Comparison of ENCODE assay signal across 33 cellular contexts in the genomic region with DNA sequence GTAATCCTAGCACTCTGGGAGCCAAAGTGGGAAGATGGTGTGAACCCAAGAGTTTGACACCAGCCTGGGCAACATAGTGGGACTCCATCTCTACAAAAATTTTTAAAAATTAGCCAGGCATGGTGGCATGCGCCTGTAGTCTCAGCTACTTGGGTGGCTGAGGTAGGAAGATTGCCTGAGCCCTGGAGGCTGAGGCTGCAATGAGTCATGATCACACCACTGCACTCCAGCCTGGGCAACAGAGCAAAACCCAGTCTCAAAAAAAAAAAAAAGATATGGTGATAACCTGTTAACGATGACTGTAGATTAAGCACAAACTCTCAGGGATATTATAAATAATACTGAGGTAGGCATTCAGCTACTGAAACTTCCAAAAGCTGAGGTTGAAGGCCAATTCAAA.
DNase-seq lines count a peak whose midpoint lies in the region; ATAC-seq, FAIRE-seq and TF ChIP-seq lines count a peak whose summit lies in the region.
"Had no signal": no experiment of that assay in that cellular context is flagged by ENCODE, and none has a peak within 500 bp of the region (broad histone marks: within the 10 kb centered on the region; RNA-seq: fewer than 3 reads in every experiment).

No MANE protein-coding gene starts in this region.

- H3K36me3 Mint-ChIP-seq in T-helper 17 cell (ENCODE audit: low read depth) (no peaks in the 10 kb centered on the region), type B pancreatic cell (no peaks in the 10 kb centered on the region)
- H3K36me3 Mint-ChIP-seq: natural killer cell treated with Interleukin-12 subunit alpha and Interleukin-12 subunit beta and Interleukin-15 and Interleukin-18, amount 100 ng/mL, for 72 hours; WTC11 had no signal

- CTCF ChIA-PET in GM12878 (lab: Yijun Ruan, JAX): no interaction called here

- POLR2A ChIA-PET in GM12878 (lab: Charles Lee): interaction anchor here (0.6 kb wide), 1 partner anchor 152 kb away, joined by 3 read pairs; no protein-coding TSS in a partner anchor

- intact Hi-C loops in GM12878 (cut with micrococcal nuclease; ENCODE audit: unreplicated experiment) (no loop called here), posterior cingulate gyrus (cut with DNase I) (no loop called here)

- no peaks in the 10 kb centered on the region for H3K79me2 ChIP-seq in GM12878 (ENCODE audit: control insufficient read depth, insufficient read depth, low read length)
- H3K79me2 ChIP-seq: hepatocyte had no signal

- in situ Hi-C loops in GM12878 (cut with MboI): no loop called here

- H3K4me1 Mint-ChIP-seq in T-helper 17 cell (no peaks in the 10 kb centered on the region), type B pancreatic cell (ENCODE audit: unreplicated experiment) (no peaks in the 10 kb centered on the region)
- H3K4me1 Mint-ChIP-seq: activated T-helper 17 cell treated with anti-CD3 and anti-CD28 coated beads, Interleukin-2, amount 50 U/mL, for 72 hours; immature natural killer cell had no signal

- H3K9me3 ChIP-seq in GM12878 (replicated peaks; ENCODE audit: control insufficient read depth, insufficient read depth, low read length) (no peaks in the 10 kb centered on the region), T-helper 17 cell (ENCODE audit: control insufficient read depth, low read length, poor library complexity, severe bottlenecking) (no peaks in the 10 kb centered on the region)
- H3K9me3 ChIP-seq: Caco-2, ovary, vagina had no signal

- no peak for TF ChIP-seq RAD21 in GM12878 (IDR thresholded peaks at IDR 0.05; ENCODE audit: insufficient read depth, low read depth, low read length)

- DNase-seq in EH (ENCODE audit: low read depth): peak; percentile 13
- DNase-seq in NCI-H226: peak; percentile 51
- no peak for DNase-seq in GM12878 (ENCODE audit: low read depth, low spot score)
- DNase-seq in islet precursor cell: peak; percentile 68
- DNase-seq in posterior cingulate gyrus: no peak
- no peak for DNase-seq in T-helper 17 cell
- no peak for DNase-seq in type B pancreatic cell (ENCODE audit: extremely low spot score, unreplicated experiment)
- no peak for DNase-seq in NCI-H2227 treated with DMSO at 0.1 percent for 48 hours (lab: John Stamatoyannopoulos, UW)
- DNase-seq: activated CD4-positive, alpha-beta T cell treated with anti-CD3 and anti-CD28 coated beads, Interleukin-2, amount 50 U/mL, for 48 hours; activated CD8-positive, alpha-beta memory T cell treated with anti-CD3 and anti-CD28 coated beads, Interleukin-2, amount 50 U/mL, for 48 hours; Caco-2; cerebellar nuclear complex; DND-41; immature natural killer cell; KBM-7; midbrain; NCI-H146; NCI-H2171; NCI-H526; ovary; right cardiac atrium; stimulated activated CD4-positive, alpha-beta T cell treated with anti-CD3 and anti-CD28 coated beads, Interleukin-4, amount 100 ng/mL, for 1 hour; stimulated activated naive B cell treated with anti-CD40 and anti-IgM and Interleukin-4, amounts not matched to agents 10 μg/mL and 1 μg/mL and 100 μg/mL, for 72 hours; T-helper 9 cell had no signal

- H3K9me3 Mint-ChIP-seq in type B pancreatic cell: peaks cover 9% of the 10 kb centered on the region
- H3K9me3 Mint-ChIP-seq: natural killer cell treated with Interleukin-12 subunit alpha and Interleukin-12 subunit beta and Interleukin-15 and Interleukin-18, amount 100 ng/mL, for 72 hours; WTC11 had no signal

- H2AFZ ChIP-seq in GM12878 (ENCODE audit: control insufficient read depth, low read depth, low read length): no peak overlapping the region
- H2AFZ ChIP-seq: hepatocyte had no signal

- no peak overlapping the region for H3K27ac ChIP-seq in GM12878 (ENCODE audit: control insufficient read depth, insufficient read depth)
- H3K27ac ChIP-seq: BLaER1 treated with 17β-estradiol and CSF1 and Interleukin-3, amounts not matched to agents 10 nM and 100 nM; hepatocyte; ovary; vagina had no signal

- RAD21 ChIA-PET in GM12878 (lab: Charles Lee; ENCODE audit: unreplicated experiment): no interaction called here

- H3K36me3 ChIP-seq in GM12878 (ENCODE audit: control insufficient read depth in 2 of 2, insufficient read depth in 2 of 2, low read length in 1 of 2): no peaks in the 10 kb centered on the region
- H3K36me3 ChIP-seq: BLaER1 treated with 17β-estradiol and CSF1 and Interleukin-3, amounts not matched to agents 10 nM and 100 nM; ovary; vagina had no signal

- H3K4me2 ChIP-seq in GM12878 (ENCODE audit: control insufficient read depth, insufficient read depth): no peak overlapping the region
- H3K4me2 ChIP-seq: BLaER1 treated with 17β-estradiol and CSF1 and Interleukin-3, amounts not matched to agents 10 nM and 100 nM; hepatocyte had no signal

- H3K27me3 ChIP-seq in GM12878 (replicated peaks in 1 of 2; ENCODE audit: control insufficient read depth in 2 of 2, insufficient read depth in 2 of 2, low read length in 1 of 2): no peaks in the 10 kb centered on the region; a peak in 1 of 4 replicates
- H3K27me3 ChIP-seq: BLaER1 treated with 17β-estradiol and CSF1 and Interleukin-3, amounts not matched to agents 10 nM and 100 nM; hepatocyte; ovary; vagina had no signal

- no peak overlapping the region for H3K9ac ChIP-seq in GM12878 (ENCODE audit: control insufficient read depth, insufficient read depth, low read length)
- H3K9ac ChIP-seq: BLaER1 treated with 17β-estradiol and CSF1 and Interleukin-3, amounts not matched to agents 10 nM and 100 nM had no signal

- WGBS in GM12878 (ENCODE audit: insufficient coverage, insufficient replicate concordance, low lambda C conversion rate, missing lambda C conversion rate): 17% methylated on average over 2 of the region's 2 CpGs

- no TSS peak for BruUV-seq in GM12878 (replicated peaks; lab: Mats Ljungman, UMichigan)

- H3K27ac Mint-ChIP-seq in T-helper 17 cell (no peak overlapping the region), type B pancreatic cell (no peak overlapping the region)
- H3K27ac Mint-ChIP-seq: activated naive CD4-positive, alpha-beta T cell treated with anti-CD3 and anti-CD28 coated beads, Interleukin-2, amount 50 U/mL, for 72 hours; activated T-helper 17 cell treated with anti-CD3 and anti-CD28 coated beads, Interleukin-2, amount 50 U/mL, for 72 hours; immature natural killer cell; natural killer cell treated with Interleukin-12 subunit alpha and Interleukin-12 subunit beta and Interleukin-15 and Interleukin-18, amount 100 ng/mL, for 72 hours; stimulated activated naive B cell treated with anti-CD40 and anti-IgM and Interleukin-4, amounts not matched to agents 10 μg/mL and 1 μg/mL and 100 μg/mL, for 72 hours; WTC11 had no signal

- ATAC-seq in GM12878 (peak; percentile 54; the same call in 2 of the 3 replicates), T-helper 17 cell (no peak)
- ATAC-seq: activated naive CD4-positive, alpha-beta T cell treated with anti-CD3 and anti-CD28 coated beads, Interleukin-2, amount 50 U/mL, for 72 hours; activated T-helper 17 cell treated with anti-CD3 and anti-CD28 coated beads, Interleukin-2, amount 50 U/mL, for 72 hours; right cardiac atrium had no signal

- FAIRE-seq in GM12878 (lab: Jason Lieb, UNC): no peak
- FAIRE-seq: astrocyte, GM19239 had no signal

- no peaks in the 10 kb centered on the region for H3K4me1 ChIP-seq in GM12878 (ENCODE audit: control insufficient read depth, insufficient read depth, low read length)
- H3K4me1 ChIP-seq: BLaER1 treated with 17β-estradiol and CSF1 and Interleukin-3, amounts not matched to agents 10 nM and 100 nM; Caco-2; vagina had no signal

- no peak for TF ChIP-seq EP300 in GM12878 (IDR thresholded peaks at IDR 0.05; ENCODE audit: borderline replicate concordance in 1 of 2, control insufficient read depth in 1 of 2, low read depth in 2 of 2, low read length in 2 of 2)

- SMC1A ChIA-PET in GM12878 (lab: Charles Lee; ENCODE audit: uncharacterized antibody, unreplicated experiment): interaction anchor here (1.1 to 1.4 kb wide), 2 partner anchors 9 to 40 kb away, joined by 3 read pairs; no protein-coding TSS in a partner anchor

- H3K4me3 Mint-ChIP-seq in T-helper 17 cell (no peak overlapping the region), type B pancreatic cell (no peak overlapping the region)
- H3K4me3 Mint-ChIP-seq: activated T-helper 17 cell treated with anti-CD3 and anti-CD28 coated beads, Interleukin-2, amount 50 U/mL, for 72 hours; immature natural killer cell; natural killer cell treated with Interleukin-12 subunit alpha and Interleukin-12 subunit beta and Interleukin-15 and Interleukin-18, amount 100 ng/mL, for 72 hours; stimulated activated naive B cell treated with anti-CD40 and anti-IgM and Interleukin-4, amounts not matched to agents 10 μg/mL and 1 μg/mL and 100 μg/mL, for 72 hours; WTC11 had no signal

- TF ChIP-seq CTCF in GM12878 (IDR thresholded peaks at IDR 0.05 in 2 of 3, conservative IDR thresholded peaks at IDR 0.05 in 1 of 3; ENCODE audit: control insufficient read depth in 2 of 3, extremely low read depth in 1 of 3, insufficient read depth in 1 of 3, low read depth in 3 of 3, low read length in 3 of 3): no peak
- no peak for TF ChIP-seq CTCF in type B pancreatic cell (conservative IDR thresholded peaks at IDR 0.05)

- H4K20me1 ChIP-seq in GM12878 (ENCODE audit: control insufficient read depth, insufficient read depth): no peaks in the 10 kb centered on the region
- H4K20me1 ChIP-seq: BLaER1 treated with 17β-estradiol and CSF1 and Interleukin-3, amounts not matched to agents 10 nM and 100 nM had no signal

- no peak for TF ChIP-seq POLR2A in GM12878 (IDR thresholded peaks at IDR 0.05; ENCODE audit: low read depth, low read length)

- H3K27me3 Mint-ChIP-seq in T-helper 17 cell: peaks cover 27% of the 10 kb centered on the region
- H3K27me3 Mint-ChIP-seq in type B pancreatic cell: no peaks in the 10 kb centered on the region

- H3K4me3 ChIP-seq in GM12878: no peak overlapping the region
- H3K4me3 ChIP-seq: BLaER1 treated with 17β-estradiol and CSF1 and Interleukin-3, amounts not matched to agents 10 nM and 100 nM; hepatocyte; ovary; vagina had no signal

TF ChIP-seq in GM12878, 131 proteins besides CTCF, POLR2A, EP300 and RAD21 (continues in another document):
- TF ChIP-seq SP1 (IDR thresholded peaks at IDR 0.05; ENCODE audit: low read depth, low read length) (no peak), PAX5 (IDR thresholded peaks at IDR 0.05; ENCODE audit: borderline replicate concordance, low read depth, low read length) (no peak), IRF4 (IDR thresholded peaks at IDR 0.05; ENCODE audit: low read depth, low read length) (no peak), ZNF207 (IDR thresholded peaks at IDR 0.05; ENCODE audit: borderline replicate concordance) (no peak), RELA (IDR thresholded peaks at IDR 0.05; ENCODE audit: borderline replicate concordance, partially characterized antibody) (no peak), CREB1 (IDR thresholded peaks at IDR 0.05; ENCODE audit: low read depth) (no peak), NR2C2 (IDR thresholded peaks at IDR 0.05; ENCODE audit: borderline replicate concordance, control insufficient read depth, insufficient read length, low read depth) (no peak)

Comparison
In these comparisons a context has a peak if more than half of its experiments do, and no peak if none do; other contexts are left out.
1. DNase-seq: peak in EH (single experiment), NCI-H226 (single experiment) and islet precursor cell (single experiment); none in GM12878 (single experiment), posterior cingulate gyrus (0 of 10), T-helper 17 cell (0 of 3), type B pancreatic cell (single experiment) and NCI-H2227 treated with DMSO at 0.1 percent for 48 hours (single experiment).